ENCODE assay signal across 1 cellular context in genomic region chr1:44460107-44460885, GRCh38.
TF ChIP-seq lines count a peak whose summit lies in the region.

No MANE protein-coding gene starts in this region.

TF ChIP-seq in HepG2, 621 proteins besides CTCF, POLR2A, EP300 and RAD21 (continued from another document):
- TF ChIP-seq PRDM4 (CRISPR knock-in tag; IDR thresholded peaks at IDR 0.05; ENCODE audit: borderline replicate concordance) (no peak), ZNF747 (CRISPR knock-in tag; IDR thresholded peaks at IDR 0.05; ENCODE audit: borderline replicate concordance) (no peak), NFE2L2 (IDR thresholded peaks at IDR 0.05; ENCODE audit: low read length) (no peak), ZBTB34 (CRISPR knock-in tag; IDR thresholded peaks at IDR 0.05) (no peak), ZNF263 (CRISPR knock-in tag; IDR thresholded peaks at IDR 0.05) (no peak), FOXK1 (CRISPR knock-in tag; IDR thresholded peaks at IDR 0.05; ENCODE audit: borderline replicate concordance, low read depth) (no peak), U2AF2 (IDR thresholded peaks at IDR 0.05; ENCODE audit: low read depth, low read length) (no peak), HES4 (CRISPR knock-in tag; IDR thresholded peaks at IDR 0.05; ENCODE audit: borderline replicate concordance) (no peak)
